1 cellular context compared by ENCODE assay signal in genomic region chr1:27284425-27285287, GRCh38.
TF ChIP-seq lines count a peak whose summit lies in the region.

No MANE protein-coding gene starts in this region.

TF ChIP-seq in WTC11, 78 proteins besides CTCF, POLR2A, EP300 and RAD21 (continued from another document):
- TF ChIP-seq E2F4 (CRISPR knock-in tag; IDR thresholded peaks at IDR 0.05; ENCODE audit: borderline replicate concordance, low read depth) (no peak), ZNF512 (CRISPR knock-in tag; IDR thresholded peaks at IDR 0.05; ENCODE audit: borderline replicate concordance) (no peak), ZNF671 (CRISPR knock-in tag; IDR thresholded peaks at IDR 0.05) (no peak), JUN (CRISPR knock-in tag; IDR thresholded peaks at IDR 0.05) (no peak), ZNF396 (CRISPR knock-in tag; IDR thresholded peaks at IDR 0.05; ENCODE audit: borderline replicate concordance) (no peak), PRRX2 (CRISPR knock-in tag; IDR thresholded peaks at IDR 0.05) (no peak)
- TF ChIP-seq, protein P1, sequence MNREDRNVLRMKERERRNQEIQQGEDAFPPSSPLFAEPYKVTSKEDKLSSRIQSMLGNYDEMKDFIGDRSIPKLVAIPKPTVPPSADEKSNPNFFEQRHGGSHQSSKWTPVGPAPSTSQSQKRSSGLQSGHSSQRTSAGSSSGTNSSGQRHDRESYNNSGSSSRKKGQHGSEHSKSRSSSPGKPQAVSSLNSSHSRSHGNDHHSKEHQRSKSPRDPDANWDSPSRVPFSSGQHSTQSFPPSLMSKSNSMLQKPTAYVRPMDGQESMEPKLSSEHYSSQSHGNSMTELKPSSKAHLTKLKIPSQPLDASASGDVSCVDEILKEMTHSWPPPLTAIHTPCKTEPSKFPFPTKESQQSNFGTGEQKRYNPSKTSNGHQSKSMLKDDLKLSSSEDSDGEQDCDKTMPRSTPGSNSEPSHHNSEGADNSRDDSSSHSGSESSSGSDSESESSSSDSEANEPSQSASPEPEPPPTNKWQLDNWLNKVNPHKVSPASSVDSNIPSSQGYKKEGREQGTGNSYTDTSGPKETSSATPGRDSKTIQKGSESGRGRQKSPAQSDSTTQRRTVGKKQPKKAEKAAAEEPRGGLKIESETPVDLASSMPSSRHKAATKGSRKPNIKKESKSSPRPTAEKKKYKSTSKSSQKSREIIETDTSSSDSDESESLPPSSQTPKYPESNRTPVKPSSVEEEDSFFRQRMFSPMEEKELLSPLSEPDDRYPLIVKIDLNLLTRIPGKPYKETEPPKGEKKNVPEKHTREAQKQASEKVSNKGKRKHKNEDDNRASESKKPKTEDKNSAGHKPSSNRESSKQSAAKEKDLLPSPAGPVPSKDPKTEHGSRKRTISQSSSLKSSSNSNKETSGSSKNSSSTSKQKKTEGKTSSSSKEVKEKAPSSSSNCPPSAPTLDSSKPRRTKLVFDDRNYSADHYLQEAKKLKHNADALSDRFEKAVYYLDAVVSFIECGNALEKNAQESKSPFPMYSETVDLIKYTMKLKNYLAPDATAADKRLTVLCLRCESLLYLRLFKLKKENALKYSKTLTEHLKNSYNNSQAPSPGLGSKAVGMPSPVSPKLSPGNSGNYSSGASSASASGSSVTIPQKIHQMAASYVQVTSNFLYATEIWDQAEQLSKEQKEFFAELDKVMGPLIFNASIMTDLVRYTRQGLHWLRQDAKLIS (CRISPR knock-in tag; IDR thresholded peaks at IDR 0.05; ENCODE audit: borderline replicate concordance) = no peak
